ENCODE assay signal across 1 cellular context in genomic region chr20:54680872-54681297, GRCh38.
TF ChIP-seq lines count a peak whose summit lies in the region.

No MANE protein-coding gene starts in this region.

TF ChIP-seq in H1, 55 proteins besides CTCF, POLR2A, EP300 and RAD21:
- no peak for TF ChIP-seq RXRA (IDR thresholded peaks at IDR 0.05; ENCODE audit: insufficient read depth, low read depth, low read length)
- TF ChIP-seq RFX5 (IDR thresholded peaks at IDR 0.05; ENCODE audit: borderline replicate concordance, low read depth, low read length): 0 out of 2 replicates have a peak, but pooled peaks have one; percentile 15
- no peak for TF ChIP-seq E2F6 (IDR thresholded peaks at IDR 0.05)
- no peak for TF ChIP-seq CHD2 (IDR thresholded peaks at IDR 0.05; ENCODE audit: low read length)
- TF ChIP-seq CHD1 (IDR thresholded peaks at IDR 0.05; ENCODE audit: low read depth, low read length): no peak
- TF ChIP-seq ASH2L (IDR thresholded peaks at IDR 0.05; ENCODE audit: low read length): no peak
- TF ChIP-seq SP4 (IDR thresholded peaks at IDR 0.05; ENCODE audit: low read length): no peak
